In genomic region chr5:9151671-9152427, GRCh38 we compare ENCODE assay signal across 18 cellular contexts.
"Had no signal": no experiment of that assay in that cellular context is flagged by ENCODE, and none has a peak within 500 bp of the region (broad histone marks: within the 10 kb centered on the region; RNA-seq: fewer than 3 reads in every experiment).

No MANE protein-coding gene starts in this region.

- H3K27ac Mint-ChIP-seq: activated CD4-positive, alpha-beta T cell treated with anti-CD3 and anti-CD28 coated beads for 36 hours; activated naive CD8-positive, alpha-beta T cell treated with anti-CD3 and anti-CD28 coated beads for 36 hours; effector memory CD8-positive, alpha-beta T cell; stimulated activated effector memory CD8-positive, alpha-beta T cell treated with anti-CD3 and anti-CD28 coated beads, Interleukin-12 subunit alpha, Interleukin-12 subunit beta, amount 100 ng/mL, for 72 hours; T-helper 2 cell treated with Interferon-gamma antibody and Interleukin-4, amounts not matched to agents 5 μg/mL and 100 μg/mL, for 36 hours; type B pancreatic cell; WTC11 had no signal

- H3K36me3 Mint-ChIP-seq: activated naive CD8-positive, alpha-beta T cell treated with anti-CD3 and anti-CD28 coated beads for 36 hours; immature natural killer cell; stimulated activated effector memory CD8-positive, alpha-beta T cell treated with anti-CD3 and anti-CD28 coated beads, Interleukin-12 subunit alpha, Interleukin-12 subunit beta, amount 100 ng/mL, for 72 hours; WTC11 had no signal

- H3K27me3 Mint-ChIP-seq: activated CD4-positive, alpha-beta T cell treated with anti-CD3 and anti-CD28 coated beads for 36 hours; activated naive CD8-positive, alpha-beta T cell treated with anti-CD3 and anti-CD28 coated beads for 36 hours; effector memory CD8-positive, alpha-beta T cell; type B pancreatic cell had no signal

- H3K4me1 ChIP-seq: pancreas, stomach had no signal

- H3K4me1 Mint-ChIP-seq: activated CD4-positive, alpha-beta T cell treated with anti-CD3 and anti-CD28 coated beads for 36 hours; activated naive CD8-positive, alpha-beta T cell treated with anti-CD3 and anti-CD28 coated beads for 36 hours; immature natural killer cell; stimulated activated effector memory CD8-positive, alpha-beta T cell treated with anti-CD3 and anti-CD28 coated beads, Interleukin-12 subunit alpha, Interleukin-12 subunit beta, amount 100 ng/mL, for 72 hours; WTC11 had no signal

- H3K4me3 Mint-ChIP-seq: activated CD4-positive, alpha-beta T cell treated with anti-CD3 and anti-CD28 coated beads for 36 hours; activated naive CD8-positive, alpha-beta T cell treated with anti-CD3 and anti-CD28 coated beads for 36 hours; effector memory CD8-positive, alpha-beta T cell; immature natural killer cell; stimulated activated effector memory CD8-positive, alpha-beta T cell treated with anti-CD3 and anti-CD28 coated beads, Interleukin-12 subunit alpha, Interleukin-12 subunit beta, amount 100 ng/mL, for 72 hours; T-helper 2 cell treated with Interferon-gamma antibody and Interleukin-4, amounts not matched to agents 5 μg/mL and 100 μg/mL, for 36 hours; type B pancreatic cell; WTC11 had no signal

- H3K9me3 Mint-ChIP-seq: activated naive CD8-positive, alpha-beta T cell treated with anti-CD3 and anti-CD28 coated beads for 36 hours; T-helper 2 cell treated with Interferon-gamma antibody and Interleukin-4, amounts not matched to agents 5 μg/mL and 100 μg/mL, for 36 hours; type B pancreatic cell; WTC11 had no signal

- ATAC-seq: activated CD4-positive, alpha-beta T cell treated with anti-CD3 and anti-CD28 coated beads for 36 hours; effector memory CD8-positive, alpha-beta T cell; foreskin keratinocyte; pancreas; stimulated activated effector memory CD8-positive, alpha-beta T cell treated with anti-CD3 and anti-CD28 coated beads, Interleukin-12 subunit alpha, Interleukin-12 subunit beta, amount 100 ng/mL, for 72 hours; WTC11 had no signal

- DNase-seq: activated CD4-positive, alpha-beta T cell treated with anti-CD3 and anti-CD28 coated beads for 36 hours; activated CD4-positive, alpha-beta T cell treated with anti-CD3 and anti-CD28 coated beads, Interleukin-2, amount 50 U/mL, for 48 hours; activated naive CD8-positive, alpha-beta T cell treated with anti-CD3 and anti-CD28 coated beads for 36 hours; amniotic stem cell; effector memory CD8-positive, alpha-beta T cell; foreskin keratinocyte; head of caudate nucleus; immature natural killer cell; mammary epithelial cell; pancreas; sigmoid colon; stimulated activated CD4-positive, alpha-beta T cell treated with anti-CD3 and anti-CD28 coated beads, Interleukin-4, amount 100 ng/mL, for 24 hours; stomach had no signal

- H3K9me3 ChIP-seq: pancreas, sigmoid colon, stomach had no signal

- H3K27me3 ChIP-seq: cardiac muscle cell, foreskin keratinocyte, pancreas, sigmoid colon, stomach had no signal

- H3K27ac ChIP-seq: cardiac muscle cell, foreskin keratinocyte, pancreas, stomach had no signal

- H3K4me3 ChIP-seq: cardiac muscle cell, pancreas, sigmoid colon, stomach had no signal

- H3K36me3 ChIP-seq: cardiac muscle cell, pancreas, sigmoid colon, stomach had no signal
